ENCODE assay signal across 8 cellular contexts in the genomic region with DNA sequence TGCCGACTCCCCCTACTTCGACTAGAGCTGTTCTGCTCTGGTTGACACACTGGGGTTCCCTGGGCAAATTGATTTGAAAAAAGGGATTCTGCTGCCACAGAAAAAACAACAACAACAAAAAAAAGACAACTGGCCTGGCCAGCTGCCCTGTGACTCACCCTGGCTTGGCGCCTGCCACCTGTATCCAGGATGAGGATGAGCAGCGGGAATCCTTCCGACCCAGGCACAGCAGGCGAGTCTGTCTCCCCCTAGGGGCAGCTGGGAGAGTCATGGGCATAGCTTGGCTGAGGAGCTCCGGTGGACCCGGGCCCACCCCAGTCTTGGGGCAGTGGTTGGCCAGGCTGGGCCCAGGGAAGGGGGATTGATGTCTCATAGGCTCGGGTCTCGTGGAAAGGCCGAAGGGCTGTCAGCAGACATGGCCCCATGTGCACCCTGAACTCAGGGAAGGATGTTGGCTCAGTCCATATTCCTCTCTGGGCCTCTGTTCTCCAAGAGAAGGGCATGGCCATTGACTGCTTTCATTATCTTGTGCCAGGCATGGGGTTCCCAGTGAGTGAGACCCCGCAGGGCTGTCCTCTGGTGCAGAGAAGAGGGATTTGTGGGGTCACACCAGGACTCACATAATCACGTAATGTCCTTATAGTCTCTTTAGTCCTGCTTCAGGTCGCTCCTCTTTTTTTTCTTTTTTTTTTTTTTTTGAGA. TPM values are rescaled to one million over a fixed set of nuclear protein-coding genes. Genes with fewer than 3 reads are reported as not detected.
DNase-seq lines count a peak whose midpoint lies in the region; ATAC-seq, FAIRE-seq and TF ChIP-seq lines count a peak whose summit lies in the region.

No MANE protein-coding gene starts in this region.

- no peak overlapping the region for H3K27ac ChIP-seq in SK-N-SH (ENCODE audit: low read depth in 2 of 2, low read length in 1 of 2)
- H3K27ac ChIP-seq in kidney (ENCODE audit: low read depth in 2 of 2, low read length in 2 of 2): no peak overlapping the region

- CTCF ChIA-PET in SK-N-SH (lab: Yijun Ruan, JAX): interaction anchor here (0.6 to 1.6 kb wide), 21 partner anchors 10 to 369 kb away, joined by 3 to 10 read pairs (median 3); a partner anchor contains a TSS

- H3K9ac ChIP-seq in SK-N-SH: no peak overlapping the region
- no peak overlapping the region for H3K9ac ChIP-seq in kidney (ENCODE audit: low read length in 2 of 2)

- H3K4me1 ChIP-seq in SK-N-SH (ENCODE audit: control insufficient read depth in 1 of 2, insufficient read depth in 2 of 2, low read depth in 1 of 2, low read length in 1 of 2): peaks cover 0 to 3% of the 10 kb centered on the region in 2 experiments; a peak in 1 of 4 replicates
- peaks cover 0 to 3% of the 10 kb centered on the region in 2 donors for H3K4me1 ChIP-seq in kidney (ENCODE audit: control insufficient read depth in 1 of 2, insufficient read depth in 1 of 2, low read depth in 1 of 2, low read length in 2 of 2)

- TF ChIP-seq CTCF in SK-N-SH (IDR thresholded peaks at IDR 0.05) (peak; percentile 65), bronchial epithelial cell (IDR thresholded peaks at IDR 0.05; ENCODE audit: insufficient read depth, low read length, severe bottlenecking) (peak; percentile 98), kidney (IDR thresholded peaks at IDR 0.05; ENCODE audit: borderline replicate concordance, extremely low read depth, insufficient read depth) (peak; percentile 70)

- H3K9me2 ChIP-seq in SK-N-SH: no peaks in the 10 kb centered on the region

- no peaks in the 10 kb centered on the region for H4K20me1 ChIP-seq in SK-N-SH (ENCODE audit: insufficient read depth)

- POLR2A ChIA-PET in SK-N-SH (lab: Yijun Ruan, JAX): no interaction called here

- H3K4me3 ChIP-seq in SK-N-SH (ENCODE audit: low read depth in 2 of 2, low read length in 1 of 2) (no peak overlapping the region; a peak in 1 of 4 replicates), bronchial epithelial cell (ENCODE audit: low read depth, low read length) (no peak overlapping the region), kidney (ENCODE audit: low read length in 2 of 2) (no peak overlapping the region)

- H3K27me3 ChIP-seq in SK-N-SH (ENCODE audit: insufficient read depth) (no peaks in the 10 kb centered on the region), bronchial epithelial cell (ENCODE audit: control insufficient read depth, insufficient read depth, low read length) (no peaks in the 10 kb centered on the region)

- no peak for TF ChIP-seq EP300 in SK-N-SH (IDR thresholded peaks at IDR 0.05; ENCODE audit: borderline replicate concordance in 1 of 2, low read depth in 1 of 2, low read length in 1 of 2)

- no peak overlapping the region for H3K4me2 ChIP-seq in SK-N-SH

- DNase-seq in DMS153 treated with DMSO at 0.1 percent for 48 hours (lab: John Stamatoyannopoulos, UW; ENCODE audit: unreplicated experiment) (peak; percentile 46), HuH-7 (ENCODE audit: low spot score) (peak; percentile 94), SK-N-SH (peak; percentile 77), bronchial epithelial cell (ENCODE audit: low read depth) (peak; percentile 62), kidney (no peak)
- DNase-seq in stimulated activated naive CD4-positive, alpha-beta T cell (lab: John Stamatoyannopoulos, UW): peak in 4 of 6 experiments; percentile 18 to 45 (median 38)

- no peak for ATAC-seq in HG02970 (IDR thresholded peaks at IDR 0.05; ENCODE audit: low FRiP score, unreplicated experiment)
- no peak for ATAC-seq in GM18517 (IDR thresholded peaks at IDR 0.05; ENCODE audit: unreplicated experiment)

- no peaks in the 10 kb centered on the region for H3F3A ChIP-seq in SK-N-SH (replicated peaks; ENCODE audit: insufficient read depth)

- WGBS in SK-N-SH (ENCODE audit: low lambda C conversion rate): 67% methylated on average over 4 of the region's 14 CpGs

- H2AFZ ChIP-seq in SK-N-SH (ENCODE audit: low read depth): no peak overlapping the region

- H3K9me3 ChIP-seq in SK-N-SH (no peaks in the 10 kb centered on the region), kidney (ENCODE audit: control insufficient read depth in 1 of 2, low read length in 2 of 2) (no peaks in the 10 kb centered on the region)

- TF ChIP-seq RAD21 in SK-N-SH (IDR thresholded peaks at IDR 0.05; ENCODE audit: low read length): peak; percentile 35

- FAIRE-seq in bronchial epithelial cell (lab: Jason Lieb, UNC): peak; percentile 90
- FAIRE-seq in kidney (lab: Jason Lieb, UNC): no peak

- H3K36me3 ChIP-seq in SK-N-SH (replicated peaks in 1 of 2; ENCODE audit: control insufficient read depth in 1 of 2, insufficient read depth in 2 of 2, low read length in 1 of 2): no peaks in the 10 kb centered on the region
- no peaks in the 10 kb centered on the region for H3K36me3 ChIP-seq in bronchial epithelial cell (ENCODE audit: control insufficient read depth, insufficient read depth, low read length)
- H3K36me3 ChIP-seq in kidney (ENCODE audit: control insufficient read depth in 1 of 2, insufficient read depth in 2 of 2, low read length in 2 of 2): no peaks in the 10 kb centered on the region

- intact Hi-C loops in kidney (cut with DNase I): loop anchor here (10.0 kb wide), 1 partner anchor 79 kb away; a partner anchor contains a TSS

- H3K79me2 ChIP-seq in SK-N-SH (ENCODE audit: insufficient read depth): no peaks in the 10 kb centered on the region

TF ChIP-seq in SK-N-SH, 30 proteins besides CTCF, POLR2A, EP300 and RAD21:
- TF ChIP-seq NFIC (IDR thresholded peaks at IDR 0.05; ENCODE audit: borderline replicate concordance): peak; percentile 28; the same call in 1 of the 2 replicates
- peak; percentile 54 for TF ChIP-seq FOSL2 (IDR thresholded peaks at IDR 0.05; ENCODE audit: borderline replicate concordance, low read depth)
- no peak for TF ChIP-seq GATA2 (CRISPR knock-in tag; IDR thresholded peaks at IDR 0.05)
- TF ChIP-seq SMC3 (IDR thresholded peaks at IDR 0.05; ENCODE audit: low read depth, low read length): peak; percentile 14; the same call in 1 of the 2 replicates
- TF ChIP-seq TCF12 (IDR thresholded peaks at IDR 0.05): peak; percentile 16; the same call in 1 of the 2 replicates
- no peak for TF ChIP-seq MXI1 (IDR thresholded peaks at IDR 0.05; ENCODE audit: low read depth, low read length)

RNA-seq across cellular contexts. Expression of a gene that starts 10.4 kb away (rescaled TPM):
- polyA plus RNA-seq in SK-N-SH (2012; rRNA removed) (9.0 and 10.2 TPM in 2 replicates), kidney (ENCODE audit: insufficient read depth, low read depth, low replicate concordance) (41.7 TPM)
- polyA plus RNA-seq in SK-N-SH (2012; cell fraction: cytosol; rRNA removed): 3.8 and 7.1 TPM in 2 replicates
- polyA plus RNA-seq in SK-N-SH (2012; cell fraction: nucleus; rRNA removed): 13.5 and 20.8 TPM in 2 replicates
- total RNA-seq in bronchial epithelial cell (46.3 and 51.6 TPM in 2 replicates), kidney (199 TPM)

RNA-seq across cellular contexts. Expression of a gene that starts 27.7 kb away (rescaled TPM):
- 15.1 and 17.6 TPM in 2 replicates for polyA plus RNA-seq in SK-N-SH (2012; rRNA removed)
- 10.3 and 13.3 TPM in 2 replicates for polyA plus RNA-seq in SK-N-SH (2012; cell fraction: cytosol; rRNA removed)
- polyA plus RNA-seq in SK-N-SH (2012; cell fraction: nucleus; rRNA removed): 6.8 and 7.1 TPM in 2 replicates
- 32.6 and 44.3 TPM in 2 replicates for total RNA-seq in bronchial epithelial cell
- 26.5 TPM for total RNA-seq in kidney
- 39.7 TPM for polyA plus RNA-seq in kidney (ENCODE audit: insufficient read depth, low read depth, low replicate concordance)
